In genomic region chr18:64311859-64312258, GRCh38 we compare ENCODE assay signal across 3 cellular contexts.
"Had no signal": no experiment of that assay in that cellular context is flagged by ENCODE, and none has a peak within 500 bp of the region (broad histone marks: within the 10 kb centered on the region; RNA-seq: fewer than 3 reads in every experiment).

No MANE protein-coding gene starts in this region.

- DNase-seq: GDM1, GF-D8 had no signal

- ATAC-seq: GM12878 had no signal
